Comparison of ENCODE assay signal across 1 cellular context in the genomic region with DNA sequence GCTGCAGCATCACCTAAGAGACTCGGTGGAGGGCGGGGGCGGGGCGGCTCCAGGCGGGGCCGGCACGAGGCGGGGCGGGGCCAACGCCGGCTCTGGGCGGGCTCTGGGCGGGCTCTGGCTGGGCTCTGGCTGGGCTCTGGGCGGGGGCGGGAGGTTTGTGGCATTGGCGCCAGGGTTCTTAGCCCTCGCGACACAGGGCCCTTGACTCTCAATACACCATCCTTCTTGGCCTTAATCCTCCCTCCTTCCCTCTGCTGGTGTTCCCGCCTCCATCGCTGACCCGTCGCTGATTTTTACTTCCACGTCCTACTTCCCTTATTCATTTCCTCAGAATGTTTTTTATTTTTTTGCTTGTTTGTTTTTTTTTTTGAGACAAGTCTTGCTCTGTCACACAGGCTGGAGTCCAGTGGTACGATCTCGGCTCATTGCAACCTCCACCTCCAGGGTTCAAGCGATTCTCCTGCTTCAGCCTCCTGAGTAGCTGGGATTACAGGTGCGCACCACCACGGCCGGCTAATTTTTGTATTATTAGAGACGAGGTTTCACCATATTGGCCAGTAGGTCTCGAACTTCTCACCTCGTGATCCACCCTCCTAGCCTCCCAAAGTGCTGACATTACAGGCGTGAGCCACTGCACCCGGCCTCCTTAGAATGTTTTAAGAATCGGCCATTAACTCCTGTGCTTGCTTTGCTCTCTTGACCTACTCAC.
TF ChIP-seq lines count a peak whose summit lies in the region.

A gene with protein sequence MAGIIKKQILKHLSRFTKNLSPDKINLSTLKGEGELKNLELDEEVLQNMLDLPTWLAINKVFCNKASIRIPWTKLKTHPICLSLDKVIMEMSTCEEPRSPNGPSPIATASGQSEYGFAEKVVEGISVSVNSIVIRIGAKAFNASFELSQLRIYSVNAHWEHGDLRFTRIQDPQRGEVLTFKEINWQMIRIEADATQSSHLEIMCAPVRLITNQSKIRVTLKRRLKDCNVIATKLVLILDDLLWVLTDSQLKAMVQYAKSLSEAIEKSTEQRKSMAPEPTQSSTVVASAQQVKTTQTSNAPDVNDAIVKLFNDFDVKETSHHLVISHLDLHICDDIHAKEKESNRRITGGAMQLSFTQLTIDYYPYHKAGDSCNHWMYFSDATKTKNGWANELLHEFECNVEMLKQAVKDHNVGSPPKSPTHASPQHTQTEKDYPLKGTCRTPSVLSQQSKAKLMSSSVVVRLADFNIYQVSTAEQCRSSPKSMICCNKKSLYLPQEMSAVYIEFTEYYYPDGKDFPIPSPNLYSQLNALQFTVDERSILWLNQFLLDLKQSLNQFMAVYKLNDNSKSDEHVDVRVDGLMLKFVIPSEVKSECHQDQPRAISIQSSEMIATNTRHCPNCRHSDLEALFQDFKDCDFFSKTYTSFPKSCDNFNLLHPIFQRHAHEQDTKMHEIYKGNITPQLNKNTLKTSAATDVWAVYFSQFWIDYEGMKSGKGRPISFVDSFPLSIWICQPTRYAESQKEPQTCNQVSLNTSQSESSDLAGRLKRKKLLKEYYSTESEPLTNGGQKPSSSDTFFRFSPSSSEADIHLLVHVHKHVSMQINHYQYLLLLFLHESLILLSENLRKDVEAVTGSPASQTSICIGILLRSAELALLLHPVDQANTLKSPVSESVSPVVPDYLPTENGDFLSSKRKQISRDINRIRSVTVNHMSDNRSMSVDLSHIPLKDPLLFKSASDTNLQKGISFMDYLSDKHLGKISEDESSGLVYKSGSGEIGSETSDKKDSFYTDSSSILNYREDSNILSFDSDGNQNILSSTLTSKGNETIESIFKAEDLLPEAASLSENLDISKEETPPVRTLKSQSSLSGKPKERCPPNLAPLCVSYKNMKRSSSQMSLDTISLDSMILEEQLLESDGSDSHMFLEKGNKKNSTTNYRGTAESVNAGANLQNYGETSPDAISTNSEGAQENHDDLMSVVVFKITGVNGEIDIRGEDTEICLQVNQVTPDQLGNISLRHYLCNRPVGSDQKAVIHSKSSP (N-terminal part only) (minus strand): TSS at position 24 of the 709 bp plus-strand sequence. CDS start 239 bp downstream, outside the sequence.

TF ChIP-seq in WTC11, 78 proteins besides CTCF, POLR2A, EP300 and RAD21 (continued from another document):
- TF ChIP-seq, protein P1, sequence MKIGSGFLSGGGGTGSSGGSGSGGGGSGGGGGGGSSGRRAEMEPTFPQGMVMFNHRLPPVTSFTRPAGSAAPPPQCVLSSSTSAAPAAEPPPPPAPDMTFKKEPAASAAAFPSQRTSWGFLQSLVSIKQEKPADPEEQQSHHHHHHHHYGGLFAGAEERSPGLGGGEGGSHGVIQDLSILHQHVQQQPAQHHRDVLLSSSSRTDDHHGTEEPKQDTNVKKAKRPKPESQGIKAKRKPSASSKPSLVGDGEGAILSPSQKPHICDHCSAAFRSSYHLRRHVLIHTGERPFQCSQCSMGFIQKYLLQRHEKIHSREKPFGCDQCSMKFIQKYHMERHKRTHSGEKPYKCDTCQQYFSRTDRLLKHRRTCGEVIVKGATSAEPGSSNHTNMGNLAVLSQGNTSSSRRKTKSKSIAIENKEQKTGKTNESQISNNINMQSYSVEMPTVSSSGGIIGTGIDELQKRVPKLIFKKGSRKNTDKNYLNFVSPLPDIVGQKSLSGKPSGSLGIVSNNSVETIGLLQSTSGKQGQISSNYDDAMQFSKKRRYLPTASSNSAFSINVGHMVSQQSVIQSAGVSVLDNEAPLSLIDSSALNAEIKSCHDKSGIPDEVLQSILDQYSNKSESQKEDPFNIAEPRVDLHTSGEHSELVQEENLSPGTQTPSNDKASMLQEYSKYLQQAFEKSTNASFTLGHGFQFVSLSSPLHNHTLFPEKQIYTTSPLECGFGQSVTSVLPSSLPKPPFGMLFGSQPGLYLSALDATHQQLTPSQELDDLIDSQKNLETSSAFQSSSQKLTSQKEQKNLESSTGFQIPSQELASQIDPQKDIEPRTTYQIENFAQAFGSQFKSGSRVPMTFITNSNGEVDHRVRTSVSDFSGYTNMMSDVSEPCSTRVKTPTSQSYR (CRISPR knock-in tag; IDR thresholded peaks at IDR 0.05) = no peak
- TF ChIP-seq, protein P2, sequence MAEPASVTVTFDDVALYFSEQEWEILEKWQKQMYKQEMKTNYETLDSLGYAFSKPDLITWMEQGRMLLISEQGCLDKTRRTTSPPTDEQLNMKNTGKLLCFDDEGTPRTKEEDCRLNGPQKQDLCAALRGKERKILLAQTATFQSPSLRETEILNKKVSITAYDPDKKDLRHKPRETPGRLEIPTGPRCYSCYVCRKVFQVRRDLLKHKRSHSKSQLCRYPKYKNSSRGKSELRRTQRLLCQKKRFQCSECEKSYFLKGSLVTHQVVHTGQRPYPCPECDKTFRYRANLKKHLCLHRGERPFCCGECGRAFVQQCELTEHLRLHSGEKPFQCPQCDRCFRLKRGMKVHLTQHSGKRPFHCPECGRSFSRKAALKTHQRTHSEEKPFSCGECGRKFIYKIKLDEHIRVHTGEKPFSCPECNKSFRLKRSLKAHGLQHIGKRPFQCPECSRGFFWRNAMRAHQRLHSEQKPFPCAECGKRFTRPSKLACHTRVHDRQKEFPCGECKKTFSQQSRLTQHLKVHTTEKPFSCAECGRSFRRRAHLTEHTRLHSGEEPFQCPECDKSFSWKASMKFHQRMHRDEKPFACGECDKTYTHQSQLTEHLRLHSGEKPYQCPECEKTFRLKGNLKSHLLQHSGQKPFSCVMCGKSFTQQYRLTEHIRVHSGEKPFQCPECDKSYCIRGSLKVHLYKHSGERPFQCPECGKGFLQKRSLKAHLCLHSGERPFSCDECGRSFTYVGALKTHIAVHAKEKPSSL (CRISPR knock-in tag; conservative IDR thresholded peaks at IDR 0.05) = no peak
- TF ChIP-seq ZNF232 (CRISPR knock-in tag; IDR thresholded peaks at IDR 0.05) (no peak), ZNF317 (CRISPR knock-in tag; IDR thresholded peaks at IDR 0.05; ENCODE audit: borderline replicate concordance, low read depth) (no peak), EMX1 (CRISPR knock-in tag; IDR thresholded peaks at IDR 0.05) (no peak), ESRRA (CRISPR knock-in tag; IDR thresholded peaks at IDR 0.05; ENCODE audit: borderline replicate concordance) (no peak), ZNF121 (CRISPR knock-in tag; IDR thresholded peaks at IDR 0.05) (no peak), FOXK1 (CRISPR knock-in tag; IDR thresholded peaks at IDR 0.05) (no peak), NR1H2 (CRISPR knock-in tag; IDR thresholded peaks at IDR 0.05) (no peak)
- TF ChIP-seq, protein P3, sequence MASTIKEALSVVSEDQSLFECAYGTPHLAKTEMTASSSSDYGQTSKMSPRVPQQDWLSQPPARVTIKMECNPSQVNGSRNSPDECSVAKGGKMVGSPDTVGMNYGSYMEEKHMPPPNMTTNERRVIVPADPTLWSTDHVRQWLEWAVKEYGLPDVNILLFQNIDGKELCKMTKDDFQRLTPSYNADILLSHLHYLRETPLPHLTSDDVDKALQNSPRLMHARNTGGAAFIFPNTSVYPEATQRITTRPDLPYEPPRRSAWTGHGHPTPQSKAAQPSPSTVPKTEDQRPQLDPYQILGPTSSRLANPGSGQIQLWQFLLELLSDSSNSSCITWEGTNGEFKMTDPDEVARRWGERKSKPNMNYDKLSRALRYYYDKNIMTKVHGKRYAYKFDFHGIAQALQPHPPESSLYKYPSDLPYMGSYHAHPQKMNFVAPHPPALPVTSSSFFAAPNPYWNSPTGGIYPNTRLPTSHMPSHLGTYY (CRISPR knock-in tag; IDR thresholded peaks at IDR 0.05) = no peak
- TF ChIP-seq, protein P4, sequence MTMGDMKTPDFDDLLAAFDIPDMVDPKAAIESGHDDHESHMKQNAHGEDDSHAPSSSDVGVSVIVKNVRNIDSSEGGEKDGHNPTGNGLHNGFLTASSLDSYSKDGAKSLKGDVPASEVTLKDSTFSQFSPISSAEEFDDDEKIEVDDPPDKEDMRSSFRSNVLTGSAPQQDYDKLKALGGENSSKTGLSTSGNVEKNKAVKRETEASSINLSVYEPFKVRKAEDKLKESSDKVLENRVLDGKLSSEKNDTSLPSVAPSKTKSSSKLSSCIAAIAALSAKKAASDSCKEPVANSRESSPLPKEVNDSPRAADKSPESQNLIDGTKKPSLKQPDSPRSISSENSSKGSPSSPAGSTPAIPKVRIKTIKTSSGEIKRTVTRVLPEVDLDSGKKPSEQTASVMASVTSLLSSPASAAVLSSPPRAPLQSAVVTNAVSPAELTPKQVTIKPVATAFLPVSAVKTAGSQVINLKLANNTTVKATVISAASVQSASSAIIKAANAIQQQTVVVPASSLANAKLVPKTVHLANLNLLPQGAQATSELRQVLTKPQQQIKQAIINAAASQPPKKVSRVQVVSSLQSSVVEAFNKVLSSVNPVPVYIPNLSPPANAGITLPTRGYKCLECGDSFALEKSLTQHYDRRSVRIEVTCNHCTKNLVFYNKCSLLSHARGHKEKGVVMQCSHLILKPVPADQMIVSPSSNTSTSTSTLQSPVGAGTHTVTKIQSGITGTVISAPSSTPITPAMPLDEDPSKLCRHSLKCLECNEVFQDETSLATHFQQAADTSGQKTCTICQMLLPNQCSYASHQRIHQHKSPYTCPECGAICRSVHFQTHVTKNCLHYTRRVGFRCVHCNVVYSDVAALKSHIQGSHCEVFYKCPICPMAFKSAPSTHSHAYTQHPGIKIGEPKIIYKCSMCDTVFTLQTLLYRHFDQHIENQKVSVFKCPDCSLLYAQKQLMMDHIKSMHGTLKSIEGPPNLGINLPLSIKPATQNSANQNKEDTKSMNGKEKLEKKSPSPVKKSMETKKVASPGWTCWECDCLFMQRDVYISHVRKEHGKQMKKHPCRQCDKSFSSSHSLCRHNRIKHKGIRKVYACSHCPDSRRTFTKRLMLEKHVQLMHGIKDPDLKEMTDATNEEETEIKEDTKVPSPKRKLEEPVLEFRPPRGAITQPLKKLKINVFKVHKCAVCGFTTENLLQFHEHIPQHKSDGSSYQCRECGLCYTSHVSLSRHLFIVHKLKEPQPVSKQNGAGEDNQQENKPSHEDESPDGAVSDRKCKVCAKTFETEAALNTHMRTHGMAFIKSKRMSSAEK (CRISPR knock-in tag; IDR thresholded peaks at IDR 0.05; ENCODE audit: borderline replicate concordance) = no peak
- TF ChIP-seq, protein P5, sequence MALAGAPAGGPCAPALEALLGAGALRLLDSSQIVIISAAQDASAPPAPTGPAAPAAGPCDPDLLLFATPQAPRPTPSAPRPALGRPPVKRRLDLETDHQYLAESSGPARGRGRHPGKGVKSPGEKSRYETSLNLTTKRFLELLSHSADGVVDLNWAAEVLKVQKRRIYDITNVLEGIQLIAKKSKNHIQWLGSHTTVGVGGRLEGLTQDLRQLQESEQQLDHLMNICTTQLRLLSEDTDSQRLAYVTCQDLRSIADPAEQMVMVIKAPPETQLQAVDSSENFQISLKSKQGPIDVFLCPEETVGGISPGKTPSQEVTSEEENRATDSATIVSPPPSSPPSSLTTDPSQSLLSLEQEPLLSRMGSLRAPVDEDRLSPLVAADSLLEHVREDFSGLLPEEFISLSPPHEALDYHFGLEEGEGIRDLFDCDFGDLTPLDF (CRISPR knock-in tag; IDR thresholded peaks at IDR 0.05) = no peak
- TF ChIP-seq, protein P6, sequence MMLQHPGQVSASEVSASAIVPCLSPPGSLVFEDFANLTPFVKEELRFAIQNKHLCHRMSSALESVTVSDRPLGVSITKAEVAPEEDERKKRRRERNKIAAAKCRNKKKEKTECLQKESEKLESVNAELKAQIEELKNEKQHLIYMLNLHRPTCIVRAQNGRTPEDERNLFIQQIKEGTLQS (CRISPR knock-in tag; conservative IDR thresholded peaks at IDR 0.05) = no peak
